25 cellular contexts compared by ENCODE assay signal in genomic region chr1:219445864-219446263, GRCh38.
"Had no signal": no experiment of that assay in that cellular context is flagged by ENCODE, and none has a peak within 500 bp of the region (broad histone marks: within the 10 kb centered on the region; RNA-seq: fewer than 3 reads in every experiment).

No MANE protein-coding gene starts in this region.

- ATAC-seq: activated T-helper 17 cell treated with anti-CD3 and anti-CD28 coated beads, Interleukin-2, amount 50 U/mL, for 72 hours; T-helper 17 cell had no signal

- H3K27me3 ChIP-seq: brain microvascular endothelial cell, SJSA1 had no signal

- H3K9me3 ChIP-seq: SJSA1 had no signal

- DNase-seq: activated CD4-positive, alpha-beta memory T cell treated with anti-CD3 and anti-CD28 coated beads, Interleukin-2, amount 10 ng/mL, durations not matched to agents 7 days and 5 days; activated CD4-positive, alpha-beta T cell treated with anti-CD3 and anti-CD28 coated beads, Interleukin-2, amount 50 U/mL, for 1 hour; activated CD4-positive, CD25-positive, alpha-beta regulatory T cell; activated gamma-delta T cell; activated naive CD4-positive, alpha-beta T cell treated with anti-CD3 and anti-CD28 coated beads for 36 hours; activated naive CD8-positive, alpha-beta T cell treated with anti-CD3 and anti-CD28 coated beads for 36 hours; activated T-cell treated with anti-CD3 and anti-CD28 coated beads for 4 hours; activated T-cell treated with anti-CD3 and anti-CD28 coated beads, Interleukin-2, amount 50 U/mL, for 48 hours; brain microvascular endothelial cell; cerebellar nuclear complex; KG1; NCI-H1048; NCI-H146; NCI-H1930; NCI-H2171; NCI-H345; NCI-H510A; NCI-H526 treated with DMSO at 0.1 percent for 48 hours; NCI-H82; Right ventricle myocardium superior; RPMI8226; T-helper 17 cell; T-helper 9 cell had no signal

- H3K4me1 ChIP-seq: SJSA1 had no signal

- H3K27ac ChIP-seq: brain microvascular endothelial cell, SJSA1 had no signal

- H3K36me3 ChIP-seq: brain microvascular endothelial cell, SJSA1 had no signal

- H3K4me3 ChIP-seq: SJSA1 had no signal
